ENCODE assay signal across 8 cellular contexts in genomic region chr22:45994516-45995404, GRCh38. TPM values are rescaled to one million over a fixed set of nuclear protein-coding genes. Genes with fewer than 3 reads are reported as not detected.
A peak's percentile ranks its signal among the peaks of the same experiment; 100 is the strongest.
DNase-seq lines count a peak whose midpoint lies in the region; ATAC-seq and TF ChIP-seq lines count a peak whose summit lies in the region.

No MANE protein-coding gene starts in this region.

- no peaks in the 10 kb centered on the region for H3K9me3 ChIP-seq in ascending aorta

- TF ChIP-seq CTCF in ascending aorta (IDR thresholded peaks at IDR 0.05) = peak; percentile 97 to 98 (median 97)

- ATAC-seq in GM21367 (IDR thresholded peaks at IDR 0.05; ENCODE audit: unreplicated experiment) (no peak), GM21723 (IDR thresholded peaks at IDR 0.05; ENCODE audit: unreplicated experiment) (no peak)

- no peaks in the 10 kb centered on the region for H3K27me3 ChIP-seq in ascending aorta

- intact Hi-C loops in ascending aorta (cut with DNase I) = loop anchor here (1.0 to 5.0 kb wide), 4 partner anchors 12 to 548 kb away; no protein-coding TSS in a partner anchor

- DNase-seq in D341Med (ENCODE audit: low spot score) = peak; percentile 91
- DNase-seq in KBM-7 = peak; percentile 78
- peak; percentile 80 for DNase-seq in T-helper 9 cell
- DNase-seq in ascending aorta (ENCODE audit: low spot score in 2 of 2) = peak in 1 of 2 donors; percentile 92
- DNase-seq in hippocampal formation (lab: John Stamatoyannopoulos, UW) = peak; percentile 25 to 76
- peak; percentile 79 for DNase-seq in stimulated activated CD4-positive, alpha-beta T cell treated with anti-CD3 and anti-CD28 coated beads, Interleukin-12 subunit alpha, Interleukin-12 subunit beta, amount 100 ng/mL, for 4 hours

- in situ Hi-C loops in KBM-7 (cut with MboI; ENCODE audit: low pct_unique_long_range_greater_than_20kb, low sequenced_read_pairs) = no loop called here

- H3K27ac ChIP-seq in ascending aorta = no peak overlapping the region

- no peak overlapping the region for H3K4me3 ChIP-seq in ascending aorta

- H3K4me1 ChIP-seq in ascending aorta = peaks cover 11 to 30% of the 10 kb centered on the region in 2 donors

- H3K36me3 ChIP-seq in ascending aorta = no peaks in the 10 kb centered on the region

RNA-seq across cellular contexts. Expression of gene WNT7B, which starts 17.8 kb away (rescaled TPM):
- total RNA-seq in ascending aorta = not detected
